9 cellular contexts compared by ENCODE assay signal in the genomic region with DNA sequence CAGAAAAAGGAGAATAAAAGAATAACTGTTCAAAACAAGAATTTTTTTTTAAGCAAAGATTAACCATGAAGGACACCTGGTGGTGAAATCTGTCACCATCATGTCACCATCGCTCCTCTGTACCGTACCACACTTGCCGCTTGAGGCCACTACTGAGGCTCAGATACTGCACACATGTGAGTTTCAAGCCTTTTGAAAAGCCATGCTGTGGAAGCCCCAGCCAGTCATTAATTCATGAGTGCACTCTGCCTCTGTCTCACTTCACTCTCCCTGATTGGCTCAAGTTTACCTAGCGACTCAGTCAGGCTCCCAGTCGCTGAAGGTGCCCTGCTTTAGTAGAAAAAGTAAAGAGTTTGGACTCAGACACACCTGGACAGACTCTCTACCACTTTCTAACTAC. TPM values are rescaled to one million over a fixed set of nuclear protein-coding genes. Genes with fewer than 3 reads are reported as not detected.
DNase-seq lines count a peak whose midpoint lies in the region; ATAC-seq and TF ChIP-seq lines count a peak whose summit lies in the region.
"Had no signal": no experiment of that assay in that cellular context is flagged by ENCODE, and none has a peak within 500 bp of the region (broad histone marks: within the 10 kb centered on the region; RNA-seq: fewer than 3 reads in every experiment).

No MANE protein-coding gene starts in this region.

- H3K27ac ChIP-seq in SU-DHL-6 (ENCODE audit: low read depth, low read length) (peak overlapping the region; percentile 72), lower lobe of right lung (no peak overlapping the region)

- H2AFZ ChIP-seq in SU-DHL-6 (ENCODE audit: low read depth, low read length, severe bottlenecking) = peak overlapping the region; percentile 93

- peaks cover 37% of the 10 kb centered on the region for H3F3A ChIP-seq in SU-DHL-6 (ENCODE audit: insufficient read depth)

- ATAC-seq in GM21529 (IDR thresholded peaks at IDR 0.05; ENCODE audit: unreplicated experiment) = peak; percentile 96
- peak; percentile 59 for ATAC-seq in HG03575 (IDR thresholded peaks at IDR 0.05; ENCODE audit: extremely low read depth, insufficient number of reproducible peaks, low FRiP score, unreplicated experiment)
- peak; percentile 49 to 70 for ATAC-seq in lower lobe of right lung
- ATAC-seq in activated T-cell treated with anti-CD3 and anti-CD28 coated beads, Interleukin-2, amount 50 U/mL, for 4 hours = no peak

- H3K9me3 ChIP-seq in SU-DHL-6 (ENCODE audit: insufficient read depth, low read length) = no peaks in the 10 kb centered on the region
- no peaks in the 10 kb centered on the region for H3K9me3 ChIP-seq in lower lobe of right lung
- H3K9me3 ChIP-seq in MG63 = no peaks in the 10 kb centered on the region

- H3K4me1 Mint-ChIP-seq in activated T-cell treated with anti-CD3 and anti-CD28 coated beads, Interleukin-2, amount 50 U/mL, for 4 hours (ENCODE audit: low read depth) = peaks cover 5% of the 10 kb centered on the region

- peak; percentile 63 for DNase-seq in SIG-M5 treated with dmso at 0.1 percent for 504 hours (lab: John Stamatoyannopoulos, UW; ENCODE audit: unreplicated experiment)
- DNase-seq in SIG-M5 (lab: John Stamatoyannopoulos, UW) = no peak
- DNase-seq in lower lobe of right lung = no peak
- no peak for DNase-seq in MG63
- DNase-seq in activated T-cell treated with anti-CD3 and anti-CD28 coated beads, Interleukin-2, amount 50 U/mL, for 4 hours = no peak

- peaks cover 4% of the 10 kb centered on the region for H3K27me3 Mint-ChIP-seq in activated T-cell treated with anti-CD3 and anti-CD28 coated beads, Interleukin-2, amount 50 U/mL, for 4 hours (ENCODE audit: low read depth)

- H3K9me2 ChIP-seq in SU-DHL-6 (replicated peaks; ENCODE audit: insufficient read depth, low read length) = no peaks in the 10 kb centered on the region

- peak overlapping the region; percentile 37; the same call in 1 of the 2 replicates for H3K9ac ChIP-seq in SU-DHL-6 (ENCODE audit: low read length)

- H3K4me3 Mint-ChIP-seq in activated T-cell treated with anti-CD3 and anti-CD28 coated beads, Interleukin-2, amount 50 U/mL, for 4 hours = no peak overlapping the region

- TF ChIP-seq CTCF in SU-DHL-6 (IDR thresholded peaks at IDR 0.05; ENCODE audit: insufficient read depth, low read length, poor library complexity, severe bottlenecking) = peak; percentile 96
- peak; percentile 39 for TF ChIP-seq CTCF in lower lobe of right lung (IDR thresholded peaks at IDR 0.05)

- H3K36me3 Mint-ChIP-seq in activated T-cell treated with anti-CD3 and anti-CD28 coated beads, Interleukin-2, amount 50 U/mL, for 4 hours (ENCODE audit: insufficient read depth) = no peaks in the 10 kb centered on the region

- H4K20me1 ChIP-seq in SU-DHL-6 (ENCODE audit: low read depth, low read length) = no peaks in the 10 kb centered on the region

- H3K4me3 ChIP-seq in SU-DHL-6 (ENCODE audit: insufficient read depth, low read length, poor library complexity, severe bottlenecking) (no peak overlapping the region), lower lobe of right lung (no peak overlapping the region), MG63 (no peak overlapping the region)

- H3K9me3 Mint-ChIP-seq in activated T-cell treated with anti-CD3 and anti-CD28 coated beads, Interleukin-2, amount 50 U/mL, for 4 hours = no peaks in the 10 kb centered on the region

- H3K4me1 ChIP-seq in lower lobe of right lung = no peaks in the 10 kb centered on the region

- H3K27me3 ChIP-seq in SU-DHL-6 (ENCODE audit: low read length) (no peaks in the 10 kb centered on the region), lower lobe of right lung (ENCODE audit: low read depth) (no peaks in the 10 kb centered on the region), MG63 (no peaks in the 10 kb centered on the region)

- intact Hi-C loops in lower lobe of right lung (cut with DNase I) = no loop called here

- H3K4me2 ChIP-seq in SU-DHL-6 (ENCODE audit: low read depth, low read length, poor library complexity, severe bottlenecking) = peak overlapping the region; percentile 42

- no peaks in the 10 kb centered on the region for H3K79me2 ChIP-seq in SU-DHL-6 (ENCODE audit: insufficient read depth, low read length)

- H3K36me3 ChIP-seq in SU-DHL-6 (ENCODE audit: low read length) (no peaks in the 10 kb centered on the region), lower lobe of right lung (no peaks in the 10 kb centered on the region), MG63 (no peaks in the 10 kb centered on the region)

RNA-seq across cellular contexts. Expression of a gene that starts 6.6 kb away (rescaled TPM):
- not detected for total RNA-seq in lower lobe of right lung
- not detected in 2 replicates for total RNA-seq in MG63 (2014; rRNA removed; shearing (Covaris generic); ENCODE audit: low replicate concordance)
- not detected for total RNA-seq in activated T-cell treated with anti-CD3 and anti-CD28 coated beads, Interleukin-2, amount 50 U/mL, for 4 hours
- total RNA-seq: urinary bladder had no signal

RNA-seq across cellular contexts. Expression of a gene that starts 29.2 kb away (rescaled TPM):
- total RNA-seq in lower lobe of right lung = not detected
- not detected in 2 replicates for total RNA-seq in MG63 (2014; rRNA removed; shearing (Covaris generic); ENCODE audit: low replicate concordance)
- not detected for total RNA-seq in activated T-cell treated with anti-CD3 and anti-CD28 coated beads, Interleukin-2, amount 50 U/mL, for 4 hours
- total RNA-seq: urinary bladder had no signal

RNA-seq across cellular contexts. Expression of a gene that starts 30.3 kb away (rescaled TPM):
- 0.65 TPM for total RNA-seq in lower lobe of right lung
- not detected in 2 replicates for total RNA-seq in MG63 (2014; rRNA removed; shearing (Covaris generic); ENCODE audit: low replicate concordance)
- 1 to 10 TPM in 2 of 3 donors, under 1 TPM in 1; 0.94 to 5.5 (median 1.4) TPM for total RNA-seq in activated T-cell treated with anti-CD3 and anti-CD28 coated beads, Interleukin-2, amount 50 U/mL, for 4 hours

RNA-seq across cellular contexts. Expression of a gene that starts 56.6 kb away (rescaled TPM):
- total RNA-seq in lower lobe of right lung = not detected
- total RNA-seq in MG63 (2014; rRNA removed; shearing (Covaris generic); ENCODE audit: low replicate concordance) = not detected in 2 replicates
- total RNA-seq in activated T-cell treated with anti-CD3 and anti-CD28 coated beads, Interleukin-2, amount 50 U/mL, for 4 hours = not detected
- total RNA-seq: urinary bladder had no signal

Comparison
In these comparisons a context has a peak if more than half of its experiments do, and no peak if none do; other contexts are left out.
1. ATAC-seq: peak in GM21529 (single experiment), HG03575 (single experiment) and lower lobe of right lung (2 of 2); none in activated T-cell treated with anti-CD3 and anti-CD28 coated beads, Interleukin-2, amount 50 U/mL, for 4 hours (0 of 2).